Comparison of ENCODE assay signal across 29 cellular contexts in genomic region chr2:6043238-6043637, GRCh38.
"Had no signal": no experiment of that assay in that cellular context is flagged by ENCODE, and none has a peak within 500 bp of the region (broad histone marks: within the 10 kb centered on the region; RNA-seq: fewer than 3 reads in every experiment).

No MANE protein-coding gene starts in this region.

- H3K27me3 ChIP-seq: stomach, testis, thyroid gland, tibial artery, tibial nerve, transverse colon, upper lobe of left lung, upper lobe of right lung, uterus, vagina had no signal

- DNase-seq: stimulated activated CD4-positive, alpha-beta T cell treated with anti-CD3 and anti-CD28 coated beads, Interleukin-2, amount 100 ng/mL, for 48 hours; stimulated activated CD4-positive, alpha-beta T cell treated with anti-CD3 and anti-CD28 coated beads, Interleukin-4, amount 100 ng/mL, for 1 hour; stimulated activated CD4-positive, alpha-beta T cell treated with anti-CD3 and anti-CD28 coated beads, Interleukin-4, amount 100 ng/mL, for 24 hours; stimulated activated CD4-positive, alpha-beta T cell treated with anti-CD3 and anti-CD28 coated beads, Interleukin-4, amount 100 ng/mL, for 4 hours; stimulated activated CD8-positive, alpha-beta memory T cell treated with anti-CD3 and anti-CD28 coated beads, Interleukin-4, amount 100 ng/mL, for 48 hours; stimulated activated naive B cell treated with anti-CD40 and anti-IgM and Interleukin-4, amounts not matched to agents 10 μg/mL and 1 μg/mL and 100 μg/mL, for 72 hours; stimulated activated naive CD4-positive, alpha-beta T cell; stimulated activated naive CD4-positive, alpha-beta T cell treated with Interleukin-2 at 50 U/mL for 16 hours; stimulated activated naive CD8-positive, alpha-beta T cell treated with anti-CD3 and anti-CD28 coated beads, Interleukin-15, amount 100 ng/mL, for 72 hours; stimulated activated naive CD8-positive, alpha-beta T cell treated with anti-CD3 and anti-CD28 coated beads, Interleukin-15, Interleukin-2, amounts not matched to agents 100 U/mL and 50 U/mL, for 24 hours; stomach; substantia nigra; testis; thyroid gland; tibial artery; transverse colon; trophoblast cell; upper lobe of left lung; upper lobe of right lung; uterus had no signal

- H3K9me3 Mint-ChIP-seq: stimulated activated effector memory CD8-positive, alpha-beta T cell treated with anti-CD3 and anti-CD28 coated beads, Interleukin-12 subunit alpha, Interleukin-12 subunit beta, amount 100 ng/mL, for 72 hours; stimulated activated naive CD8-positive, alpha-beta T cell treated with anti-CD3 and anti-CD28 coated beads, Interleukin-15, Interleukin-2, amounts not matched to agents 100 ng/mL and 50 ng/mL, for 24 hours had no signal

- H3K4me3 ChIP-seq: stomach, suprapubic skin, testis, thoracic aorta, thyroid gland, tibial artery, tibial nerve, transverse colon, upper lobe of left lung, upper lobe of right lung, uterus, vagina had no signal

- H3K36me3 Mint-ChIP-seq: stimulated activated effector memory CD8-positive, alpha-beta T cell treated with anti-CD3 and anti-CD28 coated beads, Interleukin-12 subunit alpha, Interleukin-12 subunit beta, amount 100 ng/mL, for 72 hours; stimulated activated memory B cell treated with anti-CD40 and anti-IgM and Interleukin-4, amounts not matched to agents 10 μg/mL and 1 μg/mL and 100 μg/mL, for 72 hours; stimulated activated naive B cell treated with anti-CD40 and anti-IgM and Interleukin-4, amounts not matched to agents 10 μg/mL and 1 μg/mL and 100 μg/mL, for 72 hours; type B pancreatic cell had no signal

- H3K4me1 Mint-ChIP-seq: stimulated activated effector memory CD8-positive, alpha-beta T cell treated with anti-CD3 and anti-CD28 coated beads, Interleukin-12 subunit alpha, Interleukin-12 subunit beta, amount 100 ng/mL, for 72 hours; stimulated activated memory B cell treated with anti-CD40 and anti-IgM and Interleukin-4, amounts not matched to agents 10 μg/mL and 1 μg/mL and 100 μg/mL, for 72 hours; stimulated activated naive B cell treated with anti-CD40 and anti-IgM and Interleukin-4, amounts not matched to agents 10 μg/mL and 1 μg/mL and 100 μg/mL, for 72 hours; stimulated activated naive CD8-positive, alpha-beta T cell treated with anti-CD3 and anti-CD28 coated beads, Interleukin-15, amount 100 ng/mL, for 72 hours had no signal

- FAIRE-seq: urothelium cell line had no signal

- H3K27me3 Mint-ChIP-seq: stimulated activated memory B cell treated with anti-CD40 and anti-IgM and Interleukin-4, amounts not matched to agents 10 μg/mL and 1 μg/mL and 100 μg/mL, for 72 hours; stimulated activated naive B cell treated with anti-CD40 and anti-IgM and Interleukin-4, amounts not matched to agents 10 μg/mL and 1 μg/mL and 100 μg/mL, for 72 hours; stimulated activated naive CD8-positive, alpha-beta T cell treated with anti-CD3 and anti-CD28 coated beads, Interleukin-15, amount 100 ng/mL, for 72 hours; stimulated activated naive CD8-positive, alpha-beta T cell treated with anti-CD3 and anti-CD28 coated beads, Interleukin-15, Interleukin-2, amounts not matched to agents 100 ng/mL and 50 ng/mL, for 24 hours had no signal

- H3K4me1 ChIP-seq: stomach, suprapubic skin, testis, thyroid gland, tibial artery, tibial nerve, transverse colon, upper lobe of left lung, upper lobe of right lung, uterus, vagina had no signal

- H3K27ac Mint-ChIP-seq: stimulated activated effector memory CD8-positive, alpha-beta T cell treated with anti-CD3 and anti-CD28 coated beads, Interleukin-12 subunit alpha, Interleukin-12 subunit beta, amount 100 ng/mL, for 72 hours; stimulated activated memory B cell treated with anti-CD40 and anti-IgM and Interleukin-4, amounts not matched to agents 10 μg/mL and 1 μg/mL and 100 μg/mL, for 72 hours; stimulated activated naive B cell treated with anti-CD40 and anti-IgM and Interleukin-4, amounts not matched to agents 10 μg/mL and 1 μg/mL and 100 μg/mL, for 72 hours; stimulated activated naive CD8-positive, alpha-beta T cell treated with anti-CD3 and anti-CD28 coated beads, Interleukin-15, amount 100 ng/mL, for 72 hours; stimulated activated naive CD8-positive, alpha-beta T cell treated with anti-CD3 and anti-CD28 coated beads, Interleukin-15, Interleukin-2, amounts not matched to agents 100 ng/mL and 50 ng/mL, for 24 hours; type B pancreatic cell had no signal

- H3K36me3 ChIP-seq: stomach, suprapubic skin, thoracic aorta, thyroid gland, tibial artery, tibial nerve, transverse colon, upper lobe of left lung, upper lobe of right lung, uterus, vagina had no signal

- ATAC-seq: stimulated activated effector memory CD8-positive, alpha-beta T cell treated with anti-CD3 and anti-CD28 coated beads, Interleukin-12 subunit alpha, Interleukin-12 subunit beta, amount 100 ng/mL, for 72 hours; stimulated activated memory B cell treated with anti-CD40 and anti-IgM and Interleukin-4, amounts not matched to agents 10 μg/mL and 1 μg/mL and 100 μg/mL, for 72 hours; stimulated activated naive B cell treated with anti-CD40 and anti-IgM and Interleukin-4, amounts not matched to agents 10 μg/mL and 1 μg/mL and 100 μg/mL, for 72 hours; stimulated activated naive CD8-positive, alpha-beta T cell treated with anti-CD3 and anti-CD28 coated beads, Interleukin-15, amount 100 ng/mL, for 72 hours; stimulated activated naive CD8-positive, alpha-beta T cell treated with anti-CD3 and anti-CD28 coated beads, Interleukin-15, Interleukin-2, amounts not matched to agents 100 U/mL and 50 U/mL, for 24 hours had no signal

- H3K27ac ChIP-seq: stomach, suprapubic skin, testis, thoracic aorta, thyroid gland, tibial artery, tibial nerve, transverse colon, upper lobe of left lung, upper lobe of right lung, uterus, vagina had no signal

- H3K4me3 Mint-ChIP-seq: stimulated activated effector memory CD8-positive, alpha-beta T cell treated with anti-CD3 and anti-CD28 coated beads, Interleukin-12 subunit alpha, Interleukin-12 subunit beta, amount 100 ng/mL, for 72 hours; stimulated activated memory B cell treated with anti-CD40 and anti-IgM and Interleukin-4, amounts not matched to agents 10 μg/mL and 1 μg/mL and 100 μg/mL, for 72 hours; stimulated activated naive B cell treated with anti-CD40 and anti-IgM and Interleukin-4, amounts not matched to agents 10 μg/mL and 1 μg/mL and 100 μg/mL, for 72 hours; stimulated activated naive CD8-positive, alpha-beta T cell treated with anti-CD3 and anti-CD28 coated beads, Interleukin-15, amount 100 ng/mL, for 72 hours; stimulated activated naive CD8-positive, alpha-beta T cell treated with anti-CD3 and anti-CD28 coated beads, Interleukin-15, Interleukin-2, amounts not matched to agents 100 ng/mL and 50 ng/mL, for 24 hours; type B pancreatic cell had no signal

- H3K9me3 ChIP-seq: testis, thoracic aorta, thyroid gland, tibial artery, tibial nerve, transverse colon, upper lobe of left lung, upper lobe of right lung, uterus, vagina had no signal
